8 cellular contexts compared by ENCODE assay signal in genomic region chr19:47227347-47228167, GRCh38. TPM values are rescaled to one million over a fixed set of nuclear protein-coding genes. Genes with fewer than 3 reads are reported as not detected.
DNase-seq lines count a peak whose midpoint lies in the region; ATAC-seq and TF ChIP-seq lines count a peak whose summit lies in the region.

No MANE protein-coding gene starts in this region.

- H3K4me1 ChIP-seq in endodermal cell (ENCODE audit: control insufficient read depth, insufficient read depth, low read length), result peaks cover 12% of the 10 kb centered on the region
- H3K4me1 ChIP-seq in mesenchymal stem cell (ENCODE audit: control insufficient read depth, insufficient read depth, low read depth, low read length), result peaks cover 51% of the 10 kb centered on the region
- peaks cover 53% of the 10 kb centered on the region for H3K4me1 ChIP-seq in stomach smooth muscle (ENCODE audit: control insufficient read depth, insufficient read depth, low read length)

- H3K9ac ChIP-seq in endodermal cell (ENCODE audit: extremely low read depth, low read length, poor library complexity, severe bottlenecking) (peak overlapping the region; percentile 62), mesenchymal stem cell (ENCODE audit: low read length) (peak overlapping the region; percentile 94), stomach smooth muscle (ENCODE audit: low read length in 2 of 2) (peak overlapping the region; percentile 88 to 92)

- H3K9me3 Mint-ChIP-seq in endodermal cell, result no peaks in the 10 kb centered on the region

- peak overlapping the region in 1 of 2 experiments; percentile 70 for H3K23ac ChIP-seq in mesenchymal stem cell (ENCODE audit: low read length in 2 of 2)

- ATAC-seq in GM19351 (IDR thresholded peaks at IDR 0.05; ENCODE audit: unreplicated experiment), result no peak

- DNase-seq in A172 (ENCODE audit: low spot score) (peak; percentile 88), NCI-H1105 (lab: John Stamatoyannopoulos, UW) (peak; percentile 32), endodermal cell (peak; percentile 99), mesenchymal stem cell (peak; percentile 98)

- peak overlapping the region; percentile 100 for H2BK120ac ChIP-seq in mesenchymal stem cell (ENCODE audit: low read depth, low read length)

- peaks cover 7% of the 10 kb centered on the region for H3K79me1 ChIP-seq in mesenchymal stem cell (replicated peaks; ENCODE audit: low read length, poor library complexity, severe bottlenecking)

- H3K27me3 ChIP-seq in endodermal cell (ENCODE audit: control insufficient read depth, insufficient read depth, low read length, poor library complexity, severe bottlenecking), result no peaks in the 10 kb centered on the region
- H3K27me3 ChIP-seq in mesenchymal stem cell (ENCODE audit: control insufficient read depth in 1 of 2, insufficient read depth in 1 of 2, low read length in 2 of 2), result no peaks in the 10 kb centered on the region
- no peaks in the 10 kb centered on the region for H3K27me3 ChIP-seq in stomach smooth muscle (ENCODE audit: control insufficient read depth in 1 of 2, insufficient read depth in 2 of 2, low read length in 2 of 2)

- H3K4me3 ChIP-seq in GM08714 (ENCODE audit: low read length) (peak overlapping the region; percentile 73), WI38 (ENCODE audit: low read depth, low read length) (peak overlapping the region; percentile 89), endodermal cell (ENCODE audit: low read length) (peak overlapping the region; percentile 95), mesenchymal stem cell (ENCODE audit: insufficient read depth in 1 of 2, low read depth in 1 of 2, low read length in 2 of 2) (peak overlapping the region; percentile 80 to 96), stomach smooth muscle (ENCODE audit: low read length in 2 of 2) (peak overlapping the region; percentile 73 to 75)

- peak overlapping the region; percentile 98 for H3K4me2 ChIP-seq in mesenchymal stem cell (ENCODE audit: low read length, poor library complexity, severe bottlenecking)

- no peak overlapping the region for H3K14ac ChIP-seq in mesenchymal stem cell (ENCODE audit: low read length in 2 of 2)

- no peaks in the 10 kb centered on the region for H3K9me3 ChIP-seq in endodermal cell (ENCODE audit: control insufficient read depth, low read length)
- no peaks in the 10 kb centered on the region for H3K9me3 ChIP-seq in mesenchymal stem cell (ENCODE audit: control insufficient read depth, low read length)
- H3K9me3 ChIP-seq in stomach smooth muscle (ENCODE audit: control insufficient read depth in 2 of 2, low read length in 2 of 2), result no peaks in the 10 kb centered on the region

- peak overlapping the region; percentile 98 to 100 for H3K18ac ChIP-seq in mesenchymal stem cell (ENCODE audit: low read depth in 1 of 2, low read length in 2 of 2)

- peaks cover 4% of the 10 kb centered on the region for H3K27me3 Mint-ChIP-seq in endodermal cell (ENCODE audit: insufficient read depth)

- peak overlapping the region; percentile 99 for H4K8ac ChIP-seq in mesenchymal stem cell (ENCODE audit: low read length)

- peak overlapping the region; percentile 85 for H2BK5ac ChIP-seq in mesenchymal stem cell (ENCODE audit: low read depth, low read length, poor library complexity, severe bottlenecking)

- WGBS in endodermal cell (ENCODE audit: insufficient coverage in 1 of 2, insufficient read length in 1 of 2), 2 experiments, result 0 to 2% methylated on average over 9 to 27 of the region's 27 CpGs
- WGBS in mesenchymal stem cell, result 2% methylated on average over 14 of the region's 27 CpGs

- H3K27ac Mint-ChIP-seq in endodermal cell, result peak overlapping the region; percentile 92

- H2BK12ac ChIP-seq in mesenchymal stem cell (ENCODE audit: low read length in 2 of 2), result peak overlapping the region; percentile 98 to 99

- H2AFZ ChIP-seq in mesenchymal stem cell (ENCODE audit: low read depth, low read length), result no peak overlapping the region

- H3K4me1 Mint-ChIP-seq in endodermal cell, result peaks cover 14% of the 10 kb centered on the region

- peaks cover 7% of the 10 kb centered on the region for H3K36me3 Mint-ChIP-seq in endodermal cell (ENCODE audit: low read depth)

- H2BK15ac ChIP-seq in mesenchymal stem cell (ENCODE audit: low read depth, poor library complexity, severe bottlenecking), result peak overlapping the region; percentile 75

- peak overlapping the region; percentile 97 for H4K91ac ChIP-seq in mesenchymal stem cell (ENCODE audit: low read length)

- H3K4me3 Mint-ChIP-seq in endodermal cell, result no peak overlapping the region

- H2AK5ac ChIP-seq in mesenchymal stem cell (ENCODE audit: low read length, severe bottlenecking), result peak overlapping the region; percentile 83

- H3K4ac ChIP-seq in mesenchymal stem cell (ENCODE audit: low read depth in 1 of 2, low read length in 2 of 2), result peak overlapping the region; percentile 96 to 98

- H3K27ac ChIP-seq in endodermal cell (ENCODE audit: low read depth, low read length) (peak overlapping the region; percentile 94), mesenchymal stem cell (ENCODE audit: low read length, poor library complexity, severe bottlenecking) (peak overlapping the region; percentile 98), stomach smooth muscle (ENCODE audit: low read length) (peak overlapping the region; percentile 98)

- TF ChIP-seq CTCF in WI38 (IDR thresholded peaks at IDR 0.05; ENCODE audit: low read depth, low read length), result no peak
- no peak for TF ChIP-seq CTCF in endodermal cell (conservative IDR thresholded peaks at IDR 0.05)

- H3K36me3 ChIP-seq in endodermal cell (ENCODE audit: control insufficient read depth, insufficient read depth, low read length) (peaks cover 22% of the 10 kb centered on the region), mesenchymal stem cell (ENCODE audit: control insufficient read depth in 1 of 2, insufficient read depth in 2 of 2, low read depth in 1 of 2, low read length in 2 of 2) (peaks cover 13 to 22% of the 10 kb centered on the region in 2 experiments), stomach smooth muscle (ENCODE audit: control insufficient read depth in 2 of 2, insufficient read depth in 2 of 2, low read length in 2 of 2) (peaks cover 0 to 2% of the 10 kb centered on the region in 2 donors)

RNA-seq across cellular contexts. Expression of gene BBC3, which starts 3.4 kb away (rescaled TPM):
- total RNA-seq in A172 (2014; rRNA removed; shearing (Covaris generic)), result 5.7 and 7.6 TPM in 2 replicates
- total RNA-seq in endodermal cell, result 10 to 100 TPM in 1 of 2 donors, 1 to 10 TPM in 1; 8.8 to 13.4 TPM
- polyA plus RNA-seq in endodermal cell (2013, experiment 1 of 2), result 25.1 TPM
- polyA plus RNA-seq in endodermal cell (2013, experiment 2 of 2), result 23.6 TPM
- 7.2 TPM for polyA plus RNA-seq in mesenchymal stem cell (2013, experiment 1 of 2)
- 7.0 TPM for polyA plus RNA-seq in mesenchymal stem cell (2013, experiment 2 of 2)

RNA-seq across cellular contexts. Expression of gene CCDC9, which starts 28.8 kb away (rescaled TPM):
- 2.6 and 3.7 TPM in 2 replicates for total RNA-seq in A172 (2014; rRNA removed; shearing (Covaris generic))
- total RNA-seq in endodermal cell, result 10 to 100 TPM; 33.8 to 46.2 TPM
- polyA plus RNA-seq in endodermal cell (2013, experiment 1 of 2), result 25.5 TPM
- 23.5 TPM for polyA plus RNA-seq in endodermal cell (2013, experiment 2 of 2)
- polyA plus RNA-seq in mesenchymal stem cell (2013, experiment 1 of 2), result 16.8 TPM
- polyA plus RNA-seq in mesenchymal stem cell (2013, experiment 2 of 2), result 18.0 TPM

RNA-seq across cellular contexts. Expression of gene INAFM1, which starts 47.1 kb away (rescaled TPM):
- 0.19 and 0.41 TPM in 2 replicates for total RNA-seq in A172 (2014; rRNA removed; shearing (Covaris generic))
- total RNA-seq in endodermal cell, result 10 to 100 TPM in 1 of 2 donors, 1 to 10 TPM in 1; 8.7 to 11.5 TPM
- polyA plus RNA-seq in endodermal cell (2013, experiment 1 of 2), result 14.7 TPM
- 15.5 TPM for polyA plus RNA-seq in endodermal cell (2013, experiment 2 of 2)
- 10.7 TPM for polyA plus RNA-seq in mesenchymal stem cell (2013, experiment 1 of 2)
- 11.4 TPM for polyA plus RNA-seq in mesenchymal stem cell (2013, experiment 2 of 2)

Comparison
In these comparisons a context has a peak if more than half of its experiments do, and no peak if none do; other contexts are left out.
1. DNase-seq: peak in every context shown above with its lines; median percentile 99 in endodermal cell; 98 in mesenchymal stem cell; 88 in A172; 32 in NCI-H1105.